11 cellular contexts compared by ENCODE assay signal in genomic region chr14:74610199-74610865, GRCh38. TPM values are rescaled to one million over a fixed set of nuclear protein-coding genes. Genes with fewer than 3 reads are reported as not detected.
A peak's percentile ranks its signal among the peaks of the same experiment; 100 is the strongest.
DNase-seq lines count a peak whose midpoint lies in the region; ATAC-seq and TF ChIP-seq lines count a peak whose summit lies in the region.
"Had no signal": no experiment of that assay in that cellular context is flagged by ENCODE, and none has a peak within 500 bp of the region (broad histone marks: within the 10 kb centered on the region; RNA-seq: fewer than 3 reads in every experiment).

No MANE protein-coding gene starts in this region.

- no peak for TF ChIP-seq CTCF in ascending aorta (IDR thresholded peaks at IDR 0.05)
- no peak for TF ChIP-seq CTCF in left lung (IDR thresholded peaks at IDR 0.05)
- TF ChIP-seq CTCF in thoracic aorta (IDR thresholded peaks at IDR 0.05): no peak
- no peak for TF ChIP-seq CTCF in mucosa of descending colon (IDR thresholded peaks at IDR 0.05)

- H3K4me1 Mint-ChIP-seq in activated T-cell treated with anti-CD3 and anti-CD28 coated beads, Interleukin-2, amount 50 U/mL, for 72 hours (ENCODE audit: low read depth): peaks cover 32% of the 10 kb centered on the region

- H3K27me3 Mint-ChIP-seq in activated T-cell treated with anti-CD3 and anti-CD28 coated beads, Interleukin-2, amount 50 U/mL, for 72 hours (ENCODE audit: low read depth): peaks cover 36% of the 10 kb centered on the region

- H3K27ac ChIP-seq in ascending aorta (peak overlapping the region; percentile 76 to 78), left lung (no peak overlapping the region), thoracic aorta (peak overlapping the region; percentile 76 to 88)

- peak overlapping the region; percentile 14 to 52 for H3K4me3 Mint-ChIP-seq in activated T-cell treated with anti-CD3 and anti-CD28 coated beads, Interleukin-2, amount 50 U/mL, for 72 hours

- DNase-seq in activated T-cell treated with anti-CD3 and anti-CD28 coated beads, Interleukin-2, amount 50 U/mL, for 72 hours: no peak
- no peak for DNase-seq in activated T-cell treated with anti-CD3 and anti-CD28 coated beads, Interleukin-2, amount 50 U/mL, for 48 hours
- DNase-seq in ascending aorta (ENCODE audit: low spot score in 2 of 2) (no peak), left lung (no peak), thoracic aorta (ENCODE audit: low spot score) (no peak), mucosa of descending colon (no peak), foreskin melanocyte (no peak)
- DNase-seq: effector CD4-positive, alpha-beta T cell; islet precursor cell; NCI-H2171 treated with DMSO at 0.1 percent for 48 hours had no signal

- H3K9me3 ChIP-seq in ascending aorta (no peaks in the 10 kb centered on the region), left lung (no peaks in the 10 kb centered on the region), thoracic aorta (no peaks in the 10 kb centered on the region), mucosa of descending colon (no peaks in the 10 kb centered on the region)

- no peaks in the 10 kb centered on the region for H3K36me3 Mint-ChIP-seq in activated T-cell treated with anti-CD3 and anti-CD28 coated beads, Interleukin-2, amount 50 U/mL, for 72 hours (ENCODE audit: insufficient read depth in 2 of 2)

- H3K27me3 ChIP-seq in ascending aorta (no peaks in the 10 kb centered on the region), left lung (peaks cover 12 to 28% of the 10 kb centered on the region in 2 donors), thoracic aorta (replicated peaks; ENCODE audit: insufficient read depth) (no peaks in the 10 kb centered on the region)

- no peaks in the 10 kb centered on the region for H3K36me3 ChIP-seq in ascending aorta
- H3K36me3 ChIP-seq in left lung: no peaks in the 10 kb centered on the region
- no peaks in the 10 kb centered on the region for H3K36me3 ChIP-seq in thoracic aorta
- H3K36me3 ChIP-seq in mucosa of descending colon (ENCODE audit: low read depth): no peaks in the 10 kb centered on the region

- ATAC-seq in activated T-cell treated with anti-CD3 and anti-CD28 coated beads, Interleukin-2, amount 50 U/mL, for 72 hours (replicated peaks in 1 of 2): no peak
- ATAC-seq in left lung (no peak), thoracic aorta (ENCODE audit: insufficient number of reproducible peaks, low FRiP score, low read depth) (no peak), mucosa of descending colon (no peak), HG02840 (IDR thresholded peaks at IDR 0.05; ENCODE audit: low FRiP score, unreplicated experiment) (no peak)

- intact Hi-C loops in ascending aorta (cut with DNase I) (loop anchor here (2.0 to 10.0 kb wide), 3 partner anchors 152 to 274 kb away; partner anchors contain the start of genes DLST and YLPM1), left lung (cut with DNase I) (loop anchor here in 1 of 2 donors (10.0 kb wide), 2 partner anchors 106 to 194 kb away; no protein-coding TSS in a partner anchor), mucosa of descending colon (cut with DNase I, micrococcal nuclease) (loop anchor here (5.0 to 10.0 kb wide), 2 partner anchors 184 to 248 kb away; no protein-coding TSS in a partner anchor)

- H3K27ac Mint-ChIP-seq in activated T-cell treated with anti-CD3 and anti-CD28 coated beads, Interleukin-2, amount 50 U/mL, for 72 hours: no peak overlapping the region

- H3K4me1 ChIP-seq in ascending aorta (peaks cover 14 to 43% of the 10 kb centered on the region in 2 donors), left lung (peaks cover 8 to 43% of the 10 kb centered on the region in 2 donors), thoracic aorta (ENCODE audit: control insufficient read depth in 1 of 2, low read depth in 2 of 2) (peaks cover 40 to 74% of the 10 kb centered on the region in 2 donors), mucosa of descending colon (ENCODE audit: low read depth) (peaks cover 9% of the 10 kb centered on the region)

- H3K9me3 Mint-ChIP-seq in activated T-cell treated with anti-CD3 and anti-CD28 coated beads, Interleukin-2, amount 50 U/mL, for 72 hours: no peaks in the 10 kb centered on the region

- H3K4me3 ChIP-seq in ascending aorta (peak overlapping the region; percentile 53 to 96), left lung (peak overlapping the region; percentile 49 to 69), thoracic aorta (peak overlapping the region; percentile 92), mucosa of descending colon (no peak overlapping the region)

RNA-seq across cellular contexts. Expression of gene LTBP2, which starts 1.7 kb away (rescaled TPM):
- total RNA-seq in activated T-cell treated with anti-CD3 and anti-CD28 coated beads, Interleukin-2, amount 50 U/mL, for 72 hours: under 1 TPM; 0.25 to 0.84 TPM
- total RNA-seq in ascending aorta (383 TPM), left lung (100 to 1,000 TPM in 1 of 2 donors, 10 to 100 TPM in 1; 69.2 to 154 TPM), thoracic aorta (100 to 1,000 TPM; 674 to 973 TPM), mucosa of descending colon (10 to 100 TPM in 1 of 3 donors, 1 to 10 TPM in 2; 1.7 to 10.2 (median 3.0) TPM)

Comparison
In these comparisons a context has a peak if more than half of its experiments do, and no peak if none do; other contexts are left out.
1. H3K27ac ChIP-seq: peak in ascending aorta (2 of 2) and thoracic aorta (2 of 2); none in left lung (0 of 2).
2. RNA of gene LTBP2, which starts 1.7 kb away (total RNA-seq): 674 to 973 TPM in thoracic aorta, 383 TPM in ascending aorta (single experiment) and 69.2 to 154 TPM in left lung; 1.7 to 10.2 TPM in mucosa of descending colon and 0.25 to 0.84 TPM in activated T-cell treated with anti-CD3 and anti-CD28 coated beads, Interleukin-2, amount 50 U/mL, for 72 hours; every median in the first group is over 4 times any median in the second.